15 cellular contexts compared by ENCODE assay signal in genomic region chr1:160522136-160522535, GRCh38. TPM values are rescaled to one million over a fixed set of nuclear protein-coding genes. Genes with fewer than 3 reads are reported as not detected.
DNase-seq lines count a peak whose midpoint lies in the region; ATAC-seq and TF ChIP-seq lines count a peak whose summit lies in the region.
"Had no signal": no experiment of that assay in that cellular context is flagged by ENCODE, and none has a peak within 500 bp of the region (broad histone marks: within the 10 kb centered on the region; RNA-seq: fewer than 3 reads in every experiment).

No MANE protein-coding gene starts in this region.

- no peak for DNase-seq in CD4-positive, alpha-beta T cell
- DNase-seq in activated CD4-positive, alpha-beta memory T cell treated with anti-CD3 and anti-CD28 coated beads, Interleukin-2, amount 10 ng/mL, durations not matched to agents 7 days and 5 days: no peak
- no peak for DNase-seq in retina
- no peak for DNase-seq in H4 (ENCODE audit: low spot score)
- DNase-seq in dermis blood vessel endothelial cell: no peak
- DNase-seq in foreskin melanocyte: no peak
- DNase-seq: activated CD4-positive, alpha-beta T cell treated with anti-CD3 and anti-CD28 coated beads, Interleukin-2, amount 50 U/mL, for 1 hour; anterior cingulate cortex; BE2C; gastrocnemius medialis; SW 1271 had no signal

- H3K4me1 ChIP-seq in mucosa of rectum (ENCODE audit: control insufficient read depth in 2 of 2, insufficient read depth in 2 of 2, low read length in 2 of 2): peaks cover 0 to 5% of the 10 kb centered on the region in 2 donors
- H3K4me1 ChIP-seq: BE2C, gastrocnemius medialis had no signal

- H3K9me3 ChIP-seq in CD4-positive, alpha-beta T cell (ENCODE audit: control insufficient read depth, low read length): no peaks in the 10 kb centered on the region
- no peaks in the 10 kb centered on the region for H3K9me3 ChIP-seq in mucosa of rectum (ENCODE audit: control insufficient read depth in 2 of 2, low read length in 2 of 2)
- H3K9me3 ChIP-seq: BE2C, gastrocnemius medialis had no signal

- no peaks in the 10 kb centered on the region for H3K27me3 Mint-ChIP-seq in CD4-positive, alpha-beta T cell
- no peaks in the 10 kb centered on the region for H3K27me3 Mint-ChIP-seq in activated CD4-positive, alpha-beta memory T cell treated with anti-CD3 and anti-CD28 coated beads, Interleukin-2, amount 10 ng/mL, durations not matched to agents 7 days and 5 days

- ATAC-seq in CD4-positive, alpha-beta T cell (ENCODE audit: poor library complexity): no peak
- ATAC-seq in GM18867 (IDR thresholded peaks at IDR 0.05; ENCODE audit: unreplicated experiment): peak; percentile 4
- ATAC-seq: gastrocnemius medialis had no signal

- H3K4me3 Mint-ChIP-seq in CD4-positive, alpha-beta T cell: peak overlapping the region; percentile 96
- H3K4me3 Mint-ChIP-seq in activated CD4-positive, alpha-beta memory T cell treated with anti-CD3 and anti-CD28 coated beads, Interleukin-2, amount 10 ng/mL, durations not matched to agents 7 days and 5 days: peak overlapping the region; percentile 84

- CTCF ChIA-PET in CD4-positive, alpha-beta T cell (lab: Charles Lee): interaction anchor here (1.4 to 2.0 kb wide), 3 partner anchors 9 to 83 kb away, joined by 3 to 8 read pairs (median 4); no protein-coding TSS in a partner anchor
- CTCF ChIA-PET in activated CD4-positive, alpha-beta memory T cell treated with anti-CD3 and anti-CD28 coated beads, Interleukin-2, amount 10 ng/mL, durations not matched to agents 7 days and 5 days (lab: Charles Lee): interaction anchor here (1.0 to 2.1 kb wide), 7 partner anchors 11 to 94 kb away, joined by 3 to 10 read pairs (median 4); no protein-coding TSS in a partner anchor

- H3K27ac ChIP-seq in CD4-positive, alpha-beta T cell (ENCODE audit: low read depth, low read length): peak overlapping the region; percentile 78
- H3K27ac ChIP-seq in mucosa of rectum (ENCODE audit: low read depth in 2 of 2, low read length in 2 of 2): peak overlapping the region; percentile 19 to 77
- H3K27ac ChIP-seq: gastrocnemius medialis had no signal

- peak overlapping the region in 1 of 2 donors; percentile 56 for H3K9ac ChIP-seq in mucosa of rectum (ENCODE audit: low read depth in 1 of 2, low read length in 2 of 2)

- no peaks in the 10 kb centered on the region for H3K36me3 ChIP-seq in mucosa of rectum (ENCODE audit: control insufficient read depth in 2 of 2, insufficient read depth in 2 of 2, low read length in 2 of 2)
- H3K36me3 ChIP-seq: BE2C, gastrocnemius medialis had no signal

- H3K27ac Mint-ChIP-seq in CD4-positive, alpha-beta T cell: peak overlapping the region; percentile 99
- H3K27ac Mint-ChIP-seq in activated CD4-positive, alpha-beta memory T cell treated with anti-CD3 and anti-CD28 coated beads, Interleukin-2, amount 10 ng/mL, durations not matched to agents 7 days and 5 days: peak overlapping the region; percentile 93

- TF ChIP-seq CTCF in CD4-positive, alpha-beta T cell (IDR thresholded peaks at IDR 0.05): no peak

- no peaks in the 10 kb centered on the region for H3K27me3 ChIP-seq in CD4-positive, alpha-beta T cell (ENCODE audit: control insufficient read depth, insufficient read depth, low read length)
- no peaks in the 10 kb centered on the region for H3K27me3 ChIP-seq in mucosa of rectum (ENCODE audit: control insufficient read depth in 2 of 2, insufficient read depth in 2 of 2, low read length in 2 of 2)
- H3K27me3 ChIP-seq: BE2C, gastrocnemius medialis had no signal

- peaks cover 10% of the 10 kb centered on the region for H3K9me3 Mint-ChIP-seq in CD4-positive, alpha-beta T cell
- peaks cover 32% of the 10 kb centered on the region for H3K9me3 Mint-ChIP-seq in activated CD4-positive, alpha-beta memory T cell treated with anti-CD3 and anti-CD28 coated beads, Interleukin-2, amount 10 ng/mL, durations not matched to agents 7 days and 5 days

- intact Hi-C loops in CD4-positive, alpha-beta T cell (cut with DNase I, micrococcal nuclease): loop anchor here (5.0 kb wide), 2 partner anchors 55 to 85 kb away; partner anchors contain the start of gene CD84 (in 1 of the 2)

- H3K36me3 Mint-ChIP-seq in CD4-positive, alpha-beta T cell (ENCODE audit: low read depth): peaks cover 38% of the 10 kb centered on the region
- H3K36me3 Mint-ChIP-seq in activated CD4-positive, alpha-beta memory T cell treated with anti-CD3 and anti-CD28 coated beads, Interleukin-2, amount 10 ng/mL, durations not matched to agents 7 days and 5 days (ENCODE audit: low read depth): peaks cover 43% of the 10 kb centered on the region

- POLR2A ChIA-PET in CD4-positive, alpha-beta T cell (lab: Charles Lee): interaction anchor here (0.8 to 2.2 kb wide), 18 partner anchors 13 to 185 kb away, joined by 3 to 20 read pairs (median 5); no protein-coding TSS in a partner anchor
- POLR2A ChIA-PET in activated CD4-positive, alpha-beta memory T cell treated with anti-CD3 and anti-CD28 coated beads, Interleukin-2, amount 10 ng/mL, durations not matched to agents 7 days and 5 days (lab: Charles Lee): interaction anchor here (0.7 to 3.3 kb wide), 17 partner anchors 15 to 238 kb away, joined by 3 to 32 read pairs (median 5); partner anchors contain the start of genes CD84 and PEX19

- H3K4me3 ChIP-seq in mucosa of rectum (ENCODE audit: low read length in 2 of 2): peak overlapping the region in 1 of 2 donors; percentile 77
- H3K4me3 ChIP-seq: gastrocnemius medialis had no signal

- peaks cover 86% of the 10 kb centered on the region for H3K4me1 Mint-ChIP-seq in CD4-positive, alpha-beta T cell (ENCODE audit: low read depth)
- H3K4me1 Mint-ChIP-seq in activated CD4-positive, alpha-beta memory T cell treated with anti-CD3 and anti-CD28 coated beads, Interleukin-2, amount 10 ng/mL, durations not matched to agents 7 days and 5 days: peaks cover 67% of the 10 kb centered on the region

RNA-seq across cellular contexts. Expression of gene SLAMF6, which starts 0.9 kb away (rescaled TPM):
- 1 to 10 TPM; 6.3 to 7.3 TPM for total RNA-seq in CD4-positive, alpha-beta T cell
- total RNA-seq in activated CD4-positive, alpha-beta memory T cell treated with anti-CD3 and anti-CD28 coated beads, Interleukin-2, amount 10 ng/mL, durations not matched to agents 7 days and 5 days: 10 to 100 TPM; 32.0 to 33.8 TPM
- total RNA-seq in H4 (2014; rRNA removed; shearing (Covaris generic)): not detected in 2 replicates
- total RNA-seq in dermis blood vessel endothelial cell: not detected in 2 replicates
- total RNA-seq: M059J, pulmonary artery endothelial cell had no signal

RNA-seq across cellular contexts. Expression of gene CD84, which starts 57.2 kb away (rescaled TPM):
- total RNA-seq in CD4-positive, alpha-beta T cell: 10 to 100 TPM; 32.7 to 36.9 TPM
- total RNA-seq in activated CD4-positive, alpha-beta memory T cell treated with anti-CD3 and anti-CD28 coated beads, Interleukin-2, amount 10 ng/mL, durations not matched to agents 7 days and 5 days: 10 to 100 TPM; 21.6 to 23.3 TPM
- total RNA-seq in H4 (2014; rRNA removed; shearing (Covaris generic)): not detected in 2 replicates
- total RNA-seq in dermis blood vessel endothelial cell: not detected in 2 replicates
- total RNA-seq: M059J, pulmonary artery endothelial cell had no signal

Comparison
In these comparisons a context has a peak if more than half of its experiments do, and no peak if none do; other contexts are left out.
1. RNA of gene CD84, which starts 57.2 kb away (total RNA-seq): 32.7 to 36.9 TPM in CD4-positive, alpha-beta T cell and 21.6 to 23.3 TPM in activated CD4-positive, alpha-beta memory T cell treated with anti-CD3 and anti-CD28 coated beads, Interleukin-2, amount 10 ng/mL, durations not matched to agents 7 days and 5 days; not detected in H4 and not detected in dermis blood vessel endothelial cell; every median in the first group is over 10 times any median in the second.